8 cellular contexts compared by ENCODE assay signal in the genomic region with DNA sequence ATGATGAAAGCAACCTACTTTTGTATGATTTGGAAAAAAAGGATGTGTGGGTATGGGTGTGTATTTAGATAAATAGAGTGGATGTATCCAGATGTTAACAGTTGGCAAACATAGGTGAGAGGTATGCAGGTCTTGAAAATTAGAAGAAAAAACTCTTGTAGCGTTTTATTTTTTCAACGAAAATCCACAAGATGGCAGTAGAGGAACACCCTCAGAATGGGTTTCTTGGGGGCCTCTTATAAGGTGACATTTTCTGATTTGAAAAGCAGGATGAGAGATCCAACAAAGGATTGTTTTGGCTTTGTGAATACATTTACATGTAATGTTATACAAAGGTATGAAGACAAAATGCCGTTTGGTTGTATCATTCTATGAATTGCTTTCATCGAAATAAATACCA.
DNase-seq lines count a peak whose midpoint lies in the region; ATAC-seq lines count a peak whose summit lies in the region.

No MANE protein-coding gene starts in this region.

- H3K4me3 ChIP-seq in CD4-positive, alpha-beta memory T cell (ENCODE audit: low read length in 2 of 2): no peak overlapping the region

- intact Hi-C loops in CD4-positive, alpha-beta memory T cell (cut with micrococcal nuclease): loop anchor here (2.0 kb wide), 1 partner anchor 1421 kb away; no protein-coding TSS in a partner anchor

- DNase-seq in CD4-positive, alpha-beta memory T cell: peak in 4 of 5 donors; percentile 18 to 33 (median 28)
- peak; percentile 42 for DNase-seq in NCI-H2227 treated with DMSO at 0.1 percent for 48 hours (lab: John Stamatoyannopoulos, UW)
- peak; percentile 63 for DNase-seq in cerebellar cortex (ENCODE audit: low spot score)
- peak; percentile 21 for DNase-seq in naive B cell
- DNase-seq in stimulated activated CD4-positive, alpha-beta T cell treated with anti-CD3 and anti-CD28 coated beads, Interleukin-4, amount 100 ng/mL, for 1 hour: no peak

- H3K4me3 Mint-ChIP-seq in CD4-positive, alpha-beta memory T cell: no peak overlapping the region
- no peak overlapping the region for H3K4me3 Mint-ChIP-seq in naive B cell

- no peaks in the 10 kb centered on the region for H3K36me3 ChIP-seq in CD4-positive, alpha-beta memory T cell (ENCODE audit: insufficient read depth, low read length)

- ATAC-seq in GM19351 (IDR thresholded peaks at IDR 0.05; ENCODE audit: unreplicated experiment) (peak; percentile 66), naive B cell (ENCODE audit: low read depth in 2 of 2) (peak in 1 of 2 donors; percentile 36), HG02884 (IDR thresholded peaks at IDR 0.05; ENCODE audit: unreplicated experiment) (no peak), HG03108 (IDR thresholded peaks at IDR 0.05; ENCODE audit: unreplicated experiment) (no peak)

- H3K27me3 ChIP-seq in CD4-positive, alpha-beta memory T cell (ENCODE audit: insufficient read depth, low read length): no peaks in the 10 kb centered on the region

- no peaks in the 10 kb centered on the region for H3K9me3 Mint-ChIP-seq in CD4-positive, alpha-beta memory T cell
- H3K9me3 Mint-ChIP-seq in naive B cell: no peaks in the 10 kb centered on the region

- no peaks in the 10 kb centered on the region for H3K9me3 ChIP-seq in CD4-positive, alpha-beta memory T cell (ENCODE audit: control insufficient read depth in 1 of 2, low read length in 2 of 2)

- POLR2A ChIA-PET in CD4-positive, alpha-beta memory T cell (lab: Charles Lee; ENCODE audit: partially characterized antibody): no interaction called here

- H3K27me3 Mint-ChIP-seq in CD4-positive, alpha-beta memory T cell: peaks cover 0 to 1% of the 10 kb centered on the region in 2 donors
- H3K27me3 Mint-ChIP-seq in naive B cell: no peaks in the 10 kb centered on the region

- H3K36me3 Mint-ChIP-seq in CD4-positive, alpha-beta memory T cell: no peaks in the 10 kb centered on the region
- H3K36me3 Mint-ChIP-seq in naive B cell: no peaks in the 10 kb centered on the region

- H3K27ac Mint-ChIP-seq in CD4-positive, alpha-beta memory T cell: no peak overlapping the region
- H3K27ac Mint-ChIP-seq in naive B cell: no peak overlapping the region

- H3K27ac ChIP-seq in CD4-positive, alpha-beta memory T cell (ENCODE audit: low read depth, low read length): no peak overlapping the region

- CTCF ChIA-PET in CD4-positive, alpha-beta memory T cell (lab: Charles Lee; ENCODE audit: partially characterized antibody): interaction anchor here (1.0 to 4.5 kb wide), 4 partner anchors 9 to 1304 kb away, joined by 3 to 30 read pairs (median 4); no protein-coding TSS in a partner anchor

- H3K4me1 ChIP-seq in CD4-positive, alpha-beta memory T cell (ENCODE audit: insufficient read depth, low read length): no peaks in the 10 kb centered on the region

- H3K4me1 Mint-ChIP-seq in CD4-positive, alpha-beta memory T cell: no peaks in the 10 kb centered on the region
- H3K4me1 Mint-ChIP-seq in naive B cell: peaks cover 0 to 4% (median 0%) of the 10 kb centered on the region in 3 donors
